Comparison of ENCODE assay signal across 2 cellular contexts in the genomic region with DNA sequence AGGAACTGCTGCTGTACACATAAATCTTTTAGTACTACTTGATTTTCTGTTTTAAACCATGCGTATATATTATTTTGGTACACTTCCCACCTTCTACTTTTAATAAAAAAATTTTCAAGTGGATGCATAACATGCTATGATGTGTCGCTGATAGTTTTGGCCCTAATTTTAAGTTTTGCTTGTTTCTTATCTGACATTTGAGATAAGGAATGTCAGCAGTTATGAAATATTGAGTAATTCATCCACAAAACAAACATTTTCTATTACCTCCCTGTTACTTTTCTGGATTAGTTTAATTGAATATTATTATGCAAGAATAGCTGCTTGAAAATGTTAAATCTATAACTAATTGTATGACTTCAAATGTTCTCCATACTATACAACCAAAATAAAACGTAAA.
TF ChIP-seq lines count a peak whose summit lies in the region.

No MANE protein-coding gene starts in this region.

TF ChIP-seq in A549, 52 proteins besides CTCF, POLR2A, EP300 and RAD21:
- TF ChIP-seq CEBPB (IDR thresholded peaks at IDR 0.05), result peak in 1 of 2 experiments; percentile 25; a peak in 1 of 4 replicates
- TF ChIP-seq EHF (CRISPR knock-in tag; IDR thresholded peaks at IDR 0.05), result no peak
- no peak for TF ChIP-seq ZFP36 (IDR thresholded peaks at IDR 0.05; ENCODE audit: borderline replicate concordance, partially characterized antibody)

TF ChIP-seq in IMR-90, 13 proteins besides CTCF, POLR2A, EP300 and RAD21:
- TF ChIP-seq MXI1 (IDR thresholded peaks at IDR 0.05; ENCODE audit: borderline replicate concordance, low read depth, low read length), result no peak
- TF ChIP-seq FOS (IDR thresholded peaks at IDR 0.05; ENCODE audit: low read depth, low read length), result no peak
- 0 out of 2 replicates have a peak, but pooled peaks have one; percentile 21 for TF ChIP-seq CEBPB (IDR thresholded peaks at IDR 0.05; ENCODE audit: low read depth, low read length)
TF ChIP-seq in IMR-90: peak in this region for 1.
